In the genomic region with DNA sequence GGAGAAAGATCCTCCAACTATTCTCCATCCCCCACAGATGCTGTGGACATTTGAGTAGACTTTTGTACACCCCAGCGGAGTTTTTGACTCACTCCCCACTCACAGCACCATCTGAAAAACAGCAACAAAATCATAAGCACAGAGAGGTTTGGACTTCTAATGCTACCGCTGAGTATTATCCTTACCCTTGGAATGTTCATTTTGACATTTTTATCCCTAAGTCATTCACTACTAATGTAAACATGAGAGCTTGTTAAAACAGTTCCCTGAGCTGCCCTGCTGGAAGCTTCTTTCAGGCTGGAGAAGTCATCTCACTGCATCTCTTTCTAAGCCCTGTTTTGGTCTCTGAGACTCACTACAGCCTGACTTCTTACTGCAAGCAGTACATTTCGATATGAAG, we compare ENCODE assay signal across 10 cellular contexts.
DNase-seq lines count a peak whose midpoint lies in the region; FAIRE-seq and TF ChIP-seq lines count a peak whose summit lies in the region.
"Had no signal": no experiment of that assay in that cellular context is flagged by ENCODE, and none has a peak within 500 bp of the region (broad histone marks: within the 10 kb centered on the region; RNA-seq: fewer than 3 reads in every experiment).

No MANE protein-coding gene starts in this region.

- H3K14ac ChIP-seq in mesenchymal stem cell (ENCODE audit: low read length in 2 of 2): no peak overlapping the region

- no peak overlapping the region for H3K4me2 ChIP-seq in mesenchymal stem cell (ENCODE audit: low read length, poor library complexity, severe bottlenecking)
- H3K4me2 ChIP-seq: SK-N-SH had no signal

- no peak overlapping the region for H3K23ac ChIP-seq in mesenchymal stem cell (ENCODE audit: low read length in 2 of 2)

- H3K27ac ChIP-seq in mesenchymal stem cell (ENCODE audit: low read length, poor library complexity, severe bottlenecking) (peak overlapping the region; percentile 17), uterus (peak overlapping the region; percentile 71 to 78)

- CTCF ChIA-PET in activated CD4-positive, alpha-beta memory T cell treated with anti-CD3 and anti-CD28 coated beads, Interleukin-2, amount 10 ng/mL, durations not matched to agents 7 days and 5 days (lab: Charles Lee): interaction anchor here (0.6 kb wide), 1 partner anchor 13 kb away, joined by 3 read pairs; no protein-coding TSS in a partner anchor

- TF ChIP-seq POLR2A in uterus (IDR thresholded peaks at IDR 0.05) (no peak), H54 (IDR thresholded peaks at IDR 0.05; ENCODE audit: low read depth, low read length) (no peak)

- H3K9ac ChIP-seq in mesenchymal stem cell (ENCODE audit: low read length): no peak overlapping the region
- H3K9ac ChIP-seq: SK-N-SH had no signal

- H3K9me3 Mint-ChIP-seq in HFFc6 (peaks cover 4% of the 10 kb centered on the region; the same call in 1 of the 2 replicates), chondrocyte (ENCODE audit: low read depth) (peaks cover 5% of the 10 kb centered on the region)
- H3K9me3 Mint-ChIP-seq in activated CD4-positive, alpha-beta memory T cell treated with anti-CD3 and anti-CD28 coated beads, Interleukin-2, amount 10 ng/mL, durations not matched to agents 7 days and 5 days: peaks cover 4% of the 10 kb centered on the region

- peak overlapping the region in 1 of 2 experiments; percentile 79 for H3K4ac ChIP-seq in mesenchymal stem cell (ENCODE audit: low read depth in 1 of 2, low read length in 2 of 2)

- peak overlapping the region in 1 of 2 experiments; percentile 2 for H2BK12ac ChIP-seq in mesenchymal stem cell (ENCODE audit: low read length in 2 of 2)

- H3K4me1 ChIP-seq in mesenchymal stem cell (ENCODE audit: control insufficient read depth, insufficient read depth, low read depth, low read length) (no peaks in the 10 kb centered on the region), uterus (peaks cover 0 to 6% of the 10 kb centered on the region in 2 donors)

- H3K4me1 Mint-ChIP-seq in HFFc6 (ENCODE audit: low read depth) (peaks cover 65% of the 10 kb centered on the region), chondrocyte (ENCODE audit: low read depth) (peaks cover 62% of the 10 kb centered on the region)
- no peaks in the 10 kb centered on the region for H3K4me1 Mint-ChIP-seq in activated CD4-positive, alpha-beta memory T cell treated with anti-CD3 and anti-CD28 coated beads, Interleukin-2, amount 10 ng/mL, durations not matched to agents 7 days and 5 days
- H3K4me1 Mint-ChIP-seq: activated B cell treated with CpG ODN at 0.5 μM for 24 hours had no signal

- no peak overlapping the region for H2BK15ac ChIP-seq in mesenchymal stem cell (ENCODE audit: low read depth, poor library complexity, severe bottlenecking)

- no peak overlapping the region for H2AK5ac ChIP-seq in mesenchymal stem cell (ENCODE audit: low read length, severe bottlenecking)

- H3K36me3 ChIP-seq in mesenchymal stem cell (ENCODE audit: control insufficient read depth in 1 of 2, insufficient read depth in 2 of 2, low read depth in 1 of 2, low read length in 2 of 2) (no peaks in the 10 kb centered on the region), uterus (no peaks in the 10 kb centered on the region)

- intact Hi-C loops in uterus (cut with DNase I; ENCODE audit: low total_unique reads): no loop called here

- H3K4me3 ChIP-seq in mesenchymal stem cell (ENCODE audit: insufficient read depth in 1 of 2, low read depth in 1 of 2, low read length in 2 of 2): no peak overlapping the region
- H3K4me3 ChIP-seq in uterus: no peak overlapping the region

- peaks cover 8% of the 10 kb centered on the region; the same call in 1 of the 2 replicates for H3K36me3 Mint-ChIP-seq in HFFc6 (ENCODE audit: low read depth)
- no peaks in the 10 kb centered on the region for H3K36me3 Mint-ChIP-seq in chondrocyte (ENCODE audit: low read depth)
- H3K36me3 Mint-ChIP-seq in activated CD4-positive, alpha-beta memory T cell treated with anti-CD3 and anti-CD28 coated beads, Interleukin-2, amount 10 ng/mL, durations not matched to agents 7 days and 5 days (ENCODE audit: low read depth): no peaks in the 10 kb centered on the region

- H3K9me3 ChIP-seq in mesenchymal stem cell (ENCODE audit: control insufficient read depth, low read length) (no peaks in the 10 kb centered on the region), uterus (no peaks in the 10 kb centered on the region)
- H3K9me3 ChIP-seq: SK-N-SH had no signal

- no peak for TF ChIP-seq CTCF in HFFc6 (IDR thresholded peaks at IDR 0.05)
- no peak for TF ChIP-seq CTCF in chondrocyte (IDR thresholded peaks at IDR 0.05)
- TF ChIP-seq CTCF in uterus (IDR thresholded peaks at IDR 0.05): no peak

- H2BK120ac ChIP-seq in mesenchymal stem cell (ENCODE audit: low read depth, low read length): peak overlapping the region; percentile 84

- 30% methylated on average over 3 of the region's 3 CpGs for WGBS in mesenchymal stem cell

- peak; percentile 96 for DNase-seq in HFFc6
- no peak for DNase-seq in chondrocyte (ENCODE audit: low spot score)
- DNase-seq in mesenchymal stem cell: peak; percentile 86
- DNase-seq in uterus: no peak
- DNase-seq in cortex of kidney (lab: John Stamatoyannopoulos, UW): no peak
- DNase-seq in H54 (ENCODE audit: insufficient read length, low spot score): no peak
- no peak for DNase-seq in activated CD4-positive, alpha-beta memory T cell treated with anti-CD3 and anti-CD28 coated beads, Interleukin-2, amount 10 ng/mL, durations not matched to agents 7 days and 5 days
- DNase-seq: activated B cell treated with CpG ODN at 0.5 μM for 24 hours, NCI-H2107, SK-N-SH had no signal

- FAIRE-seq in H54 (lab: Jason Lieb, UNC): no peak

- H4K8ac ChIP-seq in mesenchymal stem cell (ENCODE audit: low read length): no peak overlapping the region

- no peak overlapping the region for H2AFZ ChIP-seq in mesenchymal stem cell (ENCODE audit: low read depth, low read length)

- no peak overlapping the region for H4K91ac ChIP-seq in mesenchymal stem cell (ENCODE audit: low read length)

- H3K18ac ChIP-seq in mesenchymal stem cell (ENCODE audit: low read depth in 1 of 2, low read length in 2 of 2): no peak overlapping the region

- H3K79me1 ChIP-seq in mesenchymal stem cell (replicated peaks; ENCODE audit: low read length, poor library complexity, severe bottlenecking): no peaks in the 10 kb centered on the region

- H3K27me3 ChIP-seq in mesenchymal stem cell (ENCODE audit: control insufficient read depth in 1 of 2, insufficient read depth in 1 of 2, low read length in 2 of 2): no peaks in the 10 kb centered on the region
- no peaks in the 10 kb centered on the region for H3K27me3 ChIP-seq in uterus

- peak overlapping the region; percentile 31; the same call in 1 of the 2 replicates for H3K4me3 Mint-ChIP-seq in HFFc6
- peak overlapping the region; percentile 20 for H3K4me3 Mint-ChIP-seq in chondrocyte (ENCODE audit: unreplicated experiment)
- no peak overlapping the region for H3K4me3 Mint-ChIP-seq in activated CD4-positive, alpha-beta memory T cell treated with anti-CD3 and anti-CD28 coated beads, Interleukin-2, amount 10 ng/mL, durations not matched to agents 7 days and 5 days
- H3K4me3 Mint-ChIP-seq: activated B cell treated with CpG ODN at 0.5 μM for 24 hours had no signal

- POLR2A ChIA-PET in activated CD4-positive, alpha-beta memory T cell treated with anti-CD3 and anti-CD28 coated beads, Interleukin-2, amount 10 ng/mL, durations not matched to agents 7 days and 5 days (lab: Charles Lee): no interaction called here

- no peak overlapping the region for H2BK5ac ChIP-seq in mesenchymal stem cell (ENCODE audit: low read depth, low read length, poor library complexity, severe bottlenecking)

- H3K27ac Mint-ChIP-seq in HFFc6: peak overlapping the region; percentile 85
- peak overlapping the region; percentile 70 for H3K27ac Mint-ChIP-seq in chondrocyte (ENCODE audit: unreplicated experiment)
- no peak overlapping the region for H3K27ac Mint-ChIP-seq in activated CD4-positive, alpha-beta memory T cell treated with anti-CD3 and anti-CD28 coated beads, Interleukin-2, amount 10 ng/mL, durations not matched to agents 7 days and 5 days
- H3K27ac Mint-ChIP-seq: activated B cell treated with CpG ODN at 0.5 μM for 24 hours had no signal

- no peaks in the 10 kb centered on the region for H3K27me3 Mint-ChIP-seq in HFFc6 (ENCODE audit: insufficient read depth)
- H3K27me3 Mint-ChIP-seq in chondrocyte (ENCODE audit: low read depth): no peaks in the 10 kb centered on the region
- H3K27me3 Mint-ChIP-seq in activated CD4-positive, alpha-beta memory T cell treated with anti-CD3 and anti-CD28 coated beads, Interleukin-2, amount 10 ng/mL, durations not matched to agents 7 days and 5 days: peaks cover 10% of the 10 kb centered on the region
- H3K27me3 Mint-ChIP-seq: activated B cell treated with CpG ODN at 0.5 μM for 24 hours had no signal

Comparison
In these comparisons a context has a peak if more than half of its experiments do, and no peak if none do; other contexts are left out.
1. DNase-seq: peak in HFFc6 (single experiment) and mesenchymal stem cell (single experiment); none in chondrocyte (single experiment), uterus (0 of 2), cortex of kidney (single experiment), H54 (single experiment) and activated CD4-positive, alpha-beta memory T cell treated with anti-CD3 and anti-CD28 coated beads, Interleukin-2, amount 10 ng/mL, durations not matched to agents 7 days and 5 days (single experiment).